21 cellular contexts compared by ENCODE assay signal in the genomic region with DNA sequence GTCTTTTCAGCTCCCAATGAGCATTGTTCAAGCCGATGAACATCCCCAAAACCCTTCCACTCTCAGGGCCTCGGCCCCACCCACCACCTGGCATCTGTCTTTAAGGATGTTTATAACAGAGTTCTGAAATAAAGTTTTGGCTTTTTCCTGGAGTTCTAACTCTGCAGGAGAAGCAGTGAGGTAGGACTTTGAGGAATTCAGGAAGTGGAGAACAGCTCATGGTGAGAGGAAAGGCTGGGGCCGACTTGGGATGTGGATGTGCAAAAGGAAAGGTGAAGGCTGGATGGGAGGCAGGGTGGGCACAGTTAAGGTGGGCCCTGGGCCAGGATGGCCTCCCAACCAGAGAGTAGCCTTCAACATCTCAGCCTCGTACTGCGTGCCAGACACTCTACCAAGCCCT. TPM values are rescaled to one million over a fixed set of nuclear protein-coding genes. Genes with fewer than 3 reads are reported as not detected.
DNase-seq lines count a peak whose midpoint lies in the region; ATAC-seq and TF ChIP-seq lines count a peak whose summit lies in the region.
"Had no signal": no experiment of that assay in that cellular context is flagged by ENCODE, and none has a peak within 500 bp of the region (broad histone marks: within the 10 kb centered on the region; RNA-seq: fewer than 3 reads in every experiment).

No MANE protein-coding gene starts in this region.

- no TSS peak for BruUV-seq in OCI-LY7 (replicated peaks; lab: Mats Ljungman, UMichigan)

- H3K9me2 ChIP-seq in OCI-LY7 (ENCODE audit: insufficient read depth, low read length) = no peaks in the 10 kb centered on the region
- H3K9me2 ChIP-seq in GM23338 (ENCODE audit: insufficient read depth) = 0 out of 2 replicates have a peak, but pooled peaks cover 5% of the 10 kb centered on the region

- no peak overlapping the region for H3K4me3 Mint-ChIP-seq in activated CD8-positive, alpha-beta memory T cell treated with anti-CD3 and anti-CD28 coated beads, Interleukin-2, amount 10 ng/mL, durations not matched to agents 7 days and 5 days
- no peak overlapping the region for H3K4me3 Mint-ChIP-seq in GM23338
- H3K4me3 Mint-ChIP-seq: activated CD4-positive, alpha-beta memory T cell treated with anti-CD3 and anti-CD28 coated beads, Interleukin-2, amount 10 ng/mL, durations not matched to agents 7 days and 5 days; activated T-helper 1 cell treated with anti-CD3 and anti-CD28 coated beads, Interleukin-12 subunit alpha, Interleukin-12 subunit beta, Interleukin-2, Interleukin-4 antibody, amounts not matched to agents 30 ng/mL and 10 ng/mL and 1 ng/mL, durations not matched to agents 14 hours and 24 hours and 36 hours; mesothelial cell of epicardium had no signal

- no peaks in the 10 kb centered on the region for H3K79me2 ChIP-seq in OCI-LY7 (ENCODE audit: insufficient read depth, low read depth, low read length)
- no peaks in the 10 kb centered on the region for H3K79me2 ChIP-seq in GM23338 (replicated peaks; ENCODE audit: insufficient read depth)

- no peaks in the 10 kb centered on the region for H3K27me3 ChIP-seq in right lobe of liver
- no peaks in the 10 kb centered on the region for H3K27me3 ChIP-seq in stomach
- H3K27me3 ChIP-seq in GM23338 (ENCODE audit: insufficient read depth) = no peaks in the 10 kb centered on the region
- no peaks in the 10 kb centered on the region for H3K27me3 ChIP-seq in sigmoid colon
- H3K27me3 ChIP-seq: cardiac muscle cell had no signal

- no peaks in the 10 kb centered on the region for H3K9me3 ChIP-seq in OCI-LY7 (ENCODE audit: low read length)
- H3K9me3 ChIP-seq in right lobe of liver = no peaks in the 10 kb centered on the region
- no peaks in the 10 kb centered on the region for H3K9me3 ChIP-seq in stomach
- H3K9me3 ChIP-seq in sigmoid colon = no peaks in the 10 kb centered on the region

- intact Hi-C loops in OCI-LY7 (cut with micrococcal nuclease; ENCODE audit: unreplicated experiment) (no loop called here), right lobe of liver (cut with DNase I) (no loop called here), stomach (cut with DNase I; ENCODE audit: low total_unique reads) (no loop called here), sigmoid colon (cut with DNase I) (no loop called here)

- no peaks in the 10 kb centered on the region for H3F3A ChIP-seq in GM23338 (replicated peaks; ENCODE audit: low read depth)

- CTCF ChIA-PET in activated CD8-positive, alpha-beta memory T cell treated with anti-CD3 and anti-CD28 coated beads, Interleukin-2, amount 10 ng/mL, durations not matched to agents 7 days and 5 days (lab: Charles Lee) = interaction anchor here (1.2 to 2.1 kb wide), 3 partner anchors 9 to 16 kb away, joined by 5 to 8 read pairs (median 5); no protein-coding TSS in a partner anchor
- CTCF ChIA-PET in OCI-LY7 (lab: Charles Lee; ENCODE audit: unreplicated experiment) = no interaction called here

- H3K27ac Mint-ChIP-seq in activated CD8-positive, alpha-beta memory T cell treated with anti-CD3 and anti-CD28 coated beads, Interleukin-2, amount 10 ng/mL, durations not matched to agents 7 days and 5 days = peak overlapping the region; percentile 37
- no peak overlapping the region for H3K27ac Mint-ChIP-seq in GM23338
- H3K27ac Mint-ChIP-seq: activated CD4-positive, alpha-beta memory T cell treated with anti-CD3 and anti-CD28 coated beads, Interleukin-2, amount 10 ng/mL, durations not matched to agents 7 days and 5 days; mesothelial cell of epicardium had no signal

- H3K36me3 Mint-ChIP-seq in activated CD8-positive, alpha-beta memory T cell treated with anti-CD3 and anti-CD28 coated beads, Interleukin-2, amount 10 ng/mL, durations not matched to agents 7 days and 5 days = peaks cover 8% of the 10 kb centered on the region
- no peaks in the 10 kb centered on the region for H3K36me3 Mint-ChIP-seq in GM23338 (ENCODE audit: low read depth)
- H3K36me3 Mint-ChIP-seq: mesothelial cell of epicardium had no signal

- H3K4me1 ChIP-seq in OCI-LY7 (ENCODE audit: insufficient read depth, low read length, poor library complexity, severe bottlenecking) = peaks cover 55% of the 10 kb centered on the region
- H3K4me1 ChIP-seq in right lobe of liver = peaks cover 0 to 39% (median 22%) of the 10 kb centered on the region in 4 donors
- peaks cover 14 to 39% (median 19%) of the 10 kb centered on the region in 4 donors for H3K4me1 ChIP-seq in stomach
- no peaks in the 10 kb centered on the region for H3K4me1 ChIP-seq in GM23338 (ENCODE audit: insufficient read depth)
- peaks cover 0 to 6% (median 0%) of the 10 kb centered on the region in 4 donors for H3K4me1 ChIP-seq in sigmoid colon

- H2AFZ ChIP-seq in OCI-LY7 (ENCODE audit: low read length) (peak overlapping the region; percentile 78), GM23338 (no peak overlapping the region)

- POLR2A ChIA-PET in OCI-LY7 (lab: Charles Lee) = interaction anchor here (0.6 to 1.9 kb wide), 2 partner anchors 17 to 31 kb away, joined by 3 to 5 read pairs; no protein-coding TSS in a partner anchor

- DNase-seq in activated CD8-positive, alpha-beta memory T cell treated with anti-CD3 and anti-CD28 coated beads, Interleukin-2, amount 10 ng/mL, durations not matched to agents 7 days and 5 days = no peak
- no peak for DNase-seq in activated CD8-positive, alpha-beta memory T cell treated with anti-CD3 and anti-CD28 coated beads, Interleukin-2, amount 50 U/mL, for 48 hours
- DNase-seq in OCI-LY7 (ENCODE audit: low spot score) (no peak), right lobe of liver (no peak), stomach (no peak), GM23338 (ENCODE audit: low spot score) (no peak), sigmoid colon (no peak), 8988T (no peak)
- DNase-seq: activated CD4-positive, alpha-beta memory T cell treated with anti-CD3 and anti-CD28 coated beads, Interleukin-2, amount 10 ng/mL, durations not matched to agents 7 days and 5 days; DMS 273 treated with DMSO at 0.1 percent for 48 hours; GDM1; Kasumi-1; NCI-H1105; NCI-H524; SHP77; stimulated activated CD4-positive, alpha-beta T cell treated with anti-CD3 and anti-CD28 coated beads, Interleukin-2, amount 100 ng/mL, for 24 hours; substantia nigra had no signal

- H3K4me2 ChIP-seq in OCI-LY7 (ENCODE audit: low read length) (peak overlapping the region; percentile 55; the same call in 1 of the 2 replicates), GM23338 (no peak overlapping the region)

- H3K36me3 ChIP-seq in OCI-LY7 (ENCODE audit: insufficient read depth, low read length) = no peaks in the 10 kb centered on the region
- no peaks in the 10 kb centered on the region for H3K36me3 ChIP-seq in right lobe of liver
- H3K36me3 ChIP-seq in stomach = no peaks in the 10 kb centered on the region
- no peaks in the 10 kb centered on the region for H3K36me3 ChIP-seq in GM23338 (ENCODE audit: insufficient read depth)
- no peaks in the 10 kb centered on the region for H3K36me3 ChIP-seq in sigmoid colon
- H3K36me3 ChIP-seq: cardiac muscle cell had no signal

- no peak overlapping the region for H3K4me3 ChIP-seq in OCI-LY7 (ENCODE audit: low read depth, low read length, poor library complexity, severe bottlenecking)
- no peak overlapping the region for H3K4me3 ChIP-seq in right lobe of liver
- H3K4me3 ChIP-seq in stomach = no peak overlapping the region
- H3K4me3 ChIP-seq in GM23338 = no peak overlapping the region
- H3K4me3 ChIP-seq in sigmoid colon = no peak overlapping the region
- H3K4me3 ChIP-seq: cardiac muscle cell had no signal

- TF ChIP-seq POLR2A in right lobe of liver (IDR thresholded peaks at IDR 0.05) (no peak), stomach (IDR thresholded peaks at IDR 0.05) (no peak), sigmoid colon (IDR thresholded peaks at IDR 0.05) (no peak)

- 83% methylated on average over 1 of the region's 5 CpGs for WGBS in right lobe of liver (ENCODE audit: insufficient coverage, low coverage, low lambda C conversion rate, missing lambda C conversion rate)
- 87 to 95% (median 91%) methylated on average over 5 of the region's 5 CpGs for WGBS in stomach, 5 donors
- 76 to 83% methylated on average over 5 of the region's 5 CpGs for WGBS in sigmoid colon, 2 donors

- TF ChIP-seq CTCF in OCI-LY7 (conservative IDR thresholded peaks at IDR 0.05; ENCODE audit: low read length) (no peak), right lobe of liver (IDR thresholded peaks at IDR 0.05) (no peak), stomach (IDR thresholded peaks at IDR 0.05) (no peak), GM23338 (conservative IDR thresholded peaks at IDR 0.05; ENCODE audit: low read depth in 2 of 2) (no peak), sigmoid colon (IDR thresholded peaks at IDR 0.05) (no peak)

- no peak for ATAC-seq in activated CD8-positive, alpha-beta memory T cell treated with anti-CD3 and anti-CD28 coated beads, Interleukin-2, amount 10 ng/mL, durations not matched to agents 7 days and 5 days
- no peak for ATAC-seq in right lobe of liver
- no peak for ATAC-seq in GM23338

- no peaks in the 10 kb centered on the region for H3K27me3 Mint-ChIP-seq in activated CD8-positive, alpha-beta memory T cell treated with anti-CD3 and anti-CD28 coated beads, Interleukin-2, amount 10 ng/mL, durations not matched to agents 7 days and 5 days
- H3K27me3 Mint-ChIP-seq in GM23338 (ENCODE audit: insufficient read depth, low read depth, poor library complexity) = peaks cover 9% of the 10 kb centered on the region

- H4K20me1 ChIP-seq in OCI-LY7 (ENCODE audit: insufficient read depth, low read length) (no peaks in the 10 kb centered on the region), GM23338 (replicated peaks; ENCODE audit: insufficient read depth) (no peaks in the 10 kb centered on the region)

- no peaks in the 10 kb centered on the region for H3K9me3 Mint-ChIP-seq in activated CD8-positive, alpha-beta memory T cell treated with anti-CD3 and anti-CD28 coated beads, Interleukin-2, amount 10 ng/mL, durations not matched to agents 7 days and 5 days (ENCODE audit: low read depth)
- no peaks in the 10 kb centered on the region for H3K9me3 Mint-ChIP-seq in GM23338
- H3K9me3 Mint-ChIP-seq: activated CD4-positive, alpha-beta memory T cell treated with anti-CD3 and anti-CD28 coated beads, Interleukin-2, amount 10 ng/mL, durations not matched to agents 7 days and 5 days; activated T-helper 1 cell treated with anti-CD3 and anti-CD28 coated beads, Interleukin-12 subunit alpha, Interleukin-12 subunit beta, Interleukin-2, Interleukin-4 antibody, amounts not matched to agents 30 ng/mL and 10 ng/mL and 1 ng/mL, durations not matched to agents 14 hours and 24 hours and 36 hours; mesothelial cell of epicardium had no signal

- no peak overlapping the region for H3K27ac ChIP-seq in OCI-LY7 (ENCODE audit: low read depth, low read length, poor library complexity, severe bottlenecking)
- H3K27ac ChIP-seq in right lobe of liver = peak overlapping the region; percentile 21 to 69 (median 61)
- H3K27ac ChIP-seq in stomach = peak overlapping the region in 3 of 5 donors; percentile 29 to 48 (median 46)
- no peak overlapping the region for H3K27ac ChIP-seq in GM23338 (ENCODE audit: low read depth)
- peak overlapping the region in 2 of 4 donors; percentile 26 to 38 for H3K27ac ChIP-seq in sigmoid colon
- H3K27ac ChIP-seq: C4-2B, cardiac muscle cell had no signal

- H3K4me1 Mint-ChIP-seq in activated CD8-positive, alpha-beta memory T cell treated with anti-CD3 and anti-CD28 coated beads, Interleukin-2, amount 10 ng/mL, durations not matched to agents 7 days and 5 days = peaks cover 82% of the 10 kb centered on the region
- H3K4me1 Mint-ChIP-seq in GM23338 = no peaks in the 10 kb centered on the region; the same call in 2 of the 3 replicates

- TF ChIP-seq EP300 in stomach (IDR thresholded peaks at IDR 0.05) (no peak), sigmoid colon (IDR thresholded peaks at IDR 0.05) (no peak)

RNA-seq across cellular contexts. Expression of a gene that starts 28.3 kb away (rescaled TPM):
- total RNA-seq in activated CD8-positive, alpha-beta memory T cell treated with anti-CD3 and anti-CD28 coated beads, Interleukin-2, amount 10 ng/mL, durations not matched to agents 7 days and 5 days = 1 to 10 TPM; 5.3 to 9.0 TPM
- total RNA-seq in OCI-LY7 (2014; rRNA removed; shearing (Covaris generic)) = 0.08 and 0.50 TPM in 2 replicates
- not detected in 2 replicates for total RNA-seq in OCI-LY7 (2022)
- total RNA-seq in right lobe of liver = 100 to 1,000 TPM in 2 of 6 experiments, 10 to 100 TPM in 4; 31.1 to 213 (median 86.1) TPM
- 1 to 10 TPM in 1 of 5 donors, under 1 TPM in 1, not detected in 3; 0.58 to 7.5 TPM for total RNA-seq in stomach
- polyA plus RNA-seq in stomach = under 1 TPM in 2 of 3 donors, not detected in 1; 0.23 to 0.93 TPM
- not detected in 2 replicates for total RNA-seq in GM23338 (2014; rRNA removed; shearing (Covaris generic))
- polyA plus RNA-seq in GM23338 (2016; fragmentation: Nextera tagmentation; extraction: Ambion mirVana) = not detected in 2 replicates
- total RNA-seq in sigmoid colon = under 1 TPM in 2 of 4 donors, not detected in 2; 0.36 to 0.83 TPM
- 1 to 10 TPM in 2 of 3 donors, under 1 TPM in 1; 0.63 to 3.0 (median 1.8) TPM for polyA plus RNA-seq in sigmoid colon
- total RNA-seq: cardiac muscle cell, mesothelial cell of epicardium had no signal
- polyA plus RNA-seq: cardiac muscle cell had no signal

Comparison
In these comparisons a context has a peak if more than half of its experiments do, and no peak if none do; other contexts are left out.
1. H3K27ac ChIP-seq: peak in right lobe of liver (3 of 3) and stomach (3 of 5); none in OCI-LY7 (single experiment) and GM23338 (single experiment).